ENCODE assay signal across 28 cellular contexts in the genomic region with DNA sequence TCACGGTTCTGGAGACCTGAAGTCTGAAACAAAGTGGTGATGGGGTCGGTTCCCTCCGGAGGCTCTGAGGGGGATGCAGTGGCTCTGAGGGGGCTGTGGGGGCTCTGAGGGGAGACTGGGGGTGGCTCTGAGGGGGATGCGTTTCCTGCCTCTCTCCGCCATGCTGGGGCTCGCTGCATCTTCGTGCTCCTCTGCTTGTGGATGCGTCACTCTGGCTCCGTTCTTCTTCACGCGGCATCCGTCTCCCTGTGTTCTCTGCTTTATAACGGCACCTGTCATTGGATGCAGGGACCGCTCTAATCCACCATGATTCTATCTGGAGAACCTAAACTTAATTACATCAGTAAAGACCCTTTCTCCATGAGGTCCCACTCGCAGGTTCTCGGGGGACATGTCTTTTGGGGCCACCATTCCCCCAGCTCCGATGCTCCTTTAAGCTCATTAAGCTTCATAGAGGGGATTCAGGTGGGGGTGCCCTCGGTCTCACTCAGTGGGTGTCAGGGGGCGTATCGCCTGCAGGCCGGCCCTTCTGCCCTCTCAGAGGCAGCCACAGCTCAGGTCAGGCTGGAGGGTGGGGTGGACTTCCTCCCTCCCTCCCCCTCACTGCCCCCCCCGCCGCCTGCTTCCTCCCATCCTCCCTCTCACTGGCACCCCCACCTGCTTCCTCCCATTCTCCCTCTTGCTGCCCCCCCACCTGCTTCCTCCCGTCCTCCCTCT. TPM values are rescaled to one million over a fixed set of nuclear protein-coding genes. Genes with fewer than 3 reads are reported as not detected.
DNase-seq lines count a peak whose midpoint lies in the region; ATAC-seq and TF ChIP-seq lines count a peak whose summit lies in the region.
"Had no signal": no experiment of that assay in that cellular context is flagged by ENCODE, and none has a peak within 500 bp of the region (broad histone marks: within the 10 kb centered on the region; RNA-seq: fewer than 3 reads in every experiment).

No MANE protein-coding gene starts in this region.

- POLR2A ChIA-PET in activated CD8-positive, alpha-beta T cell treated with anti-CD3 and anti-CD28 coated beads, Interleukin-2, amount 10 ng/mL, durations not matched to agents 7 days and 5 days (lab: Charles Lee), result no interaction called here
- POLR2A ChIA-PET in activated CD8-positive, alpha-beta T cell treated with anti-CD3 and anti-CD28 coated beads for 36 hours (lab: Charles Lee), result no interaction called here
- POLR2A ChIA-PET in activated B cell treated with CpG ODN at 0.5 μM for 24 hours (lab: Charles Lee), result no interaction called here

- TF ChIP-seq CTCF in activated CD8-positive, alpha-beta T cell treated with anti-CD3 and anti-CD28 coated beads for 36 hours (IDR thresholded peaks at IDR 0.05), result no peak
- TF ChIP-seq CTCF in DND-41 (IDR thresholded peaks at IDR 0.05; ENCODE audit: borderline replicate concordance, extremely low read depth, low read length, poor library complexity, severe bottlenecking), result no peak
- no peak for TF ChIP-seq CTCF in activated B cell treated with CpG ODN at 0.5 μM for 24 hours (IDR thresholded peaks at IDR 0.05)
- TF ChIP-seq CTCF in neural progenitor cell (IDR thresholded peaks at IDR 0.05), result no peak

- peak overlapping the region; percentile 43 for H3K27ac Mint-ChIP-seq in activated CD8-positive, alpha-beta T cell treated with anti-CD3 and anti-CD28 coated beads, Interleukin-2, amount 10 ng/mL, durations not matched to agents 7 days and 5 days
- no peak overlapping the region for H3K27ac Mint-ChIP-seq in activated CD8-positive, alpha-beta T cell treated with anti-CD3 and anti-CD28 coated beads for 36 hours
- H3K27ac Mint-ChIP-seq in activated B cell treated with CpG ODN at 0.5 μM for 24 hours (peak overlapping the region; percentile 50), neural progenitor cell (peak overlapping the region; percentile 43)

- intact Hi-C loops in activated CD8-positive, alpha-beta T cell treated with anti-CD3 and anti-CD28 coated beads for 36 hours (cut with micrococcal nuclease), result no loop called here
- intact Hi-C loops in activated B cell treated with CpG ODN at 0.5 μM for 24 hours (cut with micrococcal nuclease), result loop anchor here (10.0 kb wide), 2 partner anchors 1753 to 1863 kb away; a partner anchor contains a TSS

- H3K4me1 Mint-ChIP-seq in activated CD8-positive, alpha-beta T cell treated with anti-CD3 and anti-CD28 coated beads, Interleukin-2, amount 10 ng/mL, durations not matched to agents 7 days and 5 days (ENCODE audit: low read depth), result peaks cover 12% of the 10 kb centered on the region
- peaks cover 20% of the 10 kb centered on the region for H3K4me1 Mint-ChIP-seq in activated CD8-positive, alpha-beta T cell treated with anti-CD3 and anti-CD28 coated beads for 36 hours (ENCODE audit: low read depth)
- peaks cover 54% of the 10 kb centered on the region for H3K4me1 Mint-ChIP-seq in activated B cell treated with CpG ODN at 0.5 μM for 24 hours
- peaks cover 36% of the 10 kb centered on the region for H3K4me1 Mint-ChIP-seq in neural progenitor cell

- peaks cover 42% of the 10 kb centered on the region for H3K36me3 Mint-ChIP-seq in activated CD8-positive, alpha-beta T cell treated with anti-CD3 and anti-CD28 coated beads, Interleukin-2, amount 10 ng/mL, durations not matched to agents 7 days and 5 days (ENCODE audit: low read depth)
- peaks cover 40% of the 10 kb centered on the region for H3K36me3 Mint-ChIP-seq in activated CD8-positive, alpha-beta T cell treated with anti-CD3 and anti-CD28 coated beads for 36 hours (ENCODE audit: low read depth)
- H3K36me3 Mint-ChIP-seq in activated B cell treated with CpG ODN at 0.5 μM for 24 hours (ENCODE audit: low read depth) (peaks cover 60% of the 10 kb centered on the region), neural progenitor cell (peaks cover 7% of the 10 kb centered on the region)

- no peaks in the 10 kb centered on the region for H3K9me3 Mint-ChIP-seq in activated CD8-positive, alpha-beta T cell treated with anti-CD3 and anti-CD28 coated beads, Interleukin-2, amount 10 ng/mL, durations not matched to agents 7 days and 5 days (ENCODE audit: insufficient read depth)
- H3K9me3 Mint-ChIP-seq in activated CD8-positive, alpha-beta T cell treated with anti-CD3 and anti-CD28 coated beads for 36 hours, result peaks cover 1% of the 10 kb centered on the region
- H3K9me3 Mint-ChIP-seq in activated B cell treated with CpG ODN at 0.5 μM for 24 hours (no peaks in the 10 kb centered on the region), neural progenitor cell (peaks cover 22% of the 10 kb centered on the region)

- no peak for DNase-seq in activated CD8-positive, alpha-beta T cell treated with anti-CD3 and anti-CD28 coated beads, Interleukin-2, amount 10 ng/mL, durations not matched to agents 7 days and 5 days
- no peak for DNase-seq in activated CD8-positive, alpha-beta T cell treated with anti-CD3 and anti-CD28 coated beads for 36 hours
- no peak for DNase-seq in DND-41
- no peak for DNase-seq in activated B cell treated with CpG ODN at 0.5 μM for 24 hours
- DNase-seq in neural progenitor cell (ENCODE audit: low spot score), result no peak
- DNase-seq in occipital lobe (lab: John Stamatoyannopoulos, UW), result no peak
- DNase-seq: activated CD4-positive, alpha-beta T cell treated with anti-CD3 and anti-CD28 coated beads for 36 hours; activated effector memory CD4-positive, alpha-beta T cell treated with Interleukin-2 at 50 U/mL for 16 hours; DMS153; GF-D8; hypothalamus; islet precursor cell; KG1; NCI-H1694 treated with DMSO at 0.1 percent for 48 hours; stimulated activated CD8-positive, alpha-beta memory T cell treated with anti-CD3 and anti-CD28 coated beads, Interleukin-4, amount 100 ng/mL, for 48 hours had no signal

- ATAC-seq in activated CD8-positive, alpha-beta T cell treated with anti-CD3 and anti-CD28 coated beads, Interleukin-2, amount 10 ng/mL, durations not matched to agents 7 days and 5 days, result no peak
- ATAC-seq in activated CD8-positive, alpha-beta T cell treated with anti-CD3 and anti-CD28 coated beads for 36 hours, result no peak
- ATAC-seq in DND-41 (ENCODE audit: insufficient read depth, low read depth) (no peak), activated B cell treated with CpG ODN at 0.5 μM for 24 hours (ENCODE audit: low read depth) (no peak), GM18498 (IDR thresholded peaks at IDR 0.05; ENCODE audit: unreplicated experiment) (no peak), HG03039 (IDR thresholded peaks at IDR 0.05; ENCODE audit: unreplicated experiment) (no peak)
- ATAC-seq: activated CD4-positive, alpha-beta T cell treated with anti-CD3 and anti-CD28 coated beads for 36 hours; pancreas; right lobe of liver had no signal

- H3K9me3 ChIP-seq in DND-41 (ENCODE audit: insufficient read depth, low read length, severe bottlenecking) (no peaks in the 10 kb centered on the region), neural progenitor cell (ENCODE audit: low read depth) (no peaks in the 10 kb centered on the region)
- H3K9me3 ChIP-seq: pancreas, right lobe of liver, SJSA1, suprapubic skin, vagina had no signal

- H3K4me3 ChIP-seq in DND-41 (ENCODE audit: low read depth in 1 of 2, low read length in 2 of 2), result no peak overlapping the region
- no peak overlapping the region for H3K4me3 ChIP-seq in neural progenitor cell
- H3K4me3 ChIP-seq: cardiac muscle cell, lung, pancreas, right lobe of liver, SJSA1, suprapubic skin, vagina had no signal

- H3K4me3 Mint-ChIP-seq in activated CD8-positive, alpha-beta T cell treated with anti-CD3 and anti-CD28 coated beads, Interleukin-2, amount 10 ng/mL, durations not matched to agents 7 days and 5 days, result no peak overlapping the region
- no peak overlapping the region for H3K4me3 Mint-ChIP-seq in activated CD8-positive, alpha-beta T cell treated with anti-CD3 and anti-CD28 coated beads for 36 hours
- H3K4me3 Mint-ChIP-seq in activated B cell treated with CpG ODN at 0.5 μM for 24 hours, result no peak overlapping the region
- H3K4me3 Mint-ChIP-seq in neural progenitor cell, result peak overlapping the region; percentile 37
- H3K4me3 Mint-ChIP-seq: activated CD4-positive, alpha-beta T cell treated with anti-CD3 and anti-CD28 coated beads for 36 hours had no signal

- H4K20me1 ChIP-seq in DND-41 (ENCODE audit: insufficient read depth, low read length), result peaks cover 21% of the 10 kb centered on the region
- H4K20me1 ChIP-seq in neural progenitor cell (ENCODE audit: low read depth), result no peaks in the 10 kb centered on the region

- H3F3A ChIP-seq in neural progenitor cell (ENCODE audit: low read depth), result peaks cover 12% of the 10 kb centered on the region

- H3K27ac ChIP-seq in DND-41 (ENCODE audit: low read length), result peak overlapping the region; percentile 73
- H3K27ac ChIP-seq in neural progenitor cell, result no peak overlapping the region
- H3K27ac ChIP-seq: C4-2B, cardiac muscle cell, epithelial cell of prostate, pancreas, right lobe of liver, SJSA1, suprapubic skin, vagina had no signal

- H3K4me1 ChIP-seq in DND-41 (ENCODE audit: insufficient read depth, low read length), result peaks cover 60% of the 10 kb centered on the region
- H3K4me1 ChIP-seq in neural progenitor cell, result peaks cover 15% of the 10 kb centered on the region
- H3K4me1 ChIP-seq: SJSA1 had no signal

- H3K36me3 ChIP-seq in DND-41 (ENCODE audit: insufficient read depth, low read length), result peaks cover 24% of the 10 kb centered on the region; the same call in 1 of the 2 replicates
- H3K36me3 ChIP-seq in neural progenitor cell, result no peaks in the 10 kb centered on the region
- H3K36me3 ChIP-seq: cardiac muscle cell, pancreas, right lobe of liver, SJSA1, suprapubic skin, vagina had no signal

- H3K9ac ChIP-seq in DND-41 (ENCODE audit: low read depth, low read length) (no peak overlapping the region), neural progenitor cell (no peak overlapping the region)

- no peaks in the 10 kb centered on the region for H3K27me3 ChIP-seq in DND-41 (ENCODE audit: insufficient read depth, low read length, poor library complexity)
- H3K27me3 ChIP-seq in neural progenitor cell, result no peaks in the 10 kb centered on the region
- H3K27me3 ChIP-seq: cardiac muscle cell, dorsolateral prefrontal cortex, pancreas, right lobe of liver, suprapubic skin, vagina had no signal

- CTCF ChIA-PET in activated CD8-positive, alpha-beta T cell treated with anti-CD3 and anti-CD28 coated beads, Interleukin-2, amount 10 ng/mL, durations not matched to agents 7 days and 5 days (lab: Charles Lee), result no interaction called here
- CTCF ChIA-PET in activated CD8-positive, alpha-beta T cell treated with anti-CD3 and anti-CD28 coated beads for 36 hours (lab: Charles Lee), result no interaction called here
- CTCF ChIA-PET in activated B cell treated with CpG ODN at 0.5 μM for 24 hours (lab: Charles Lee), result no interaction called here

- H2AFZ ChIP-seq in DND-41 (ENCODE audit: low read depth, low read length) (no peak overlapping the region), neural progenitor cell (replicated peaks) (no peak overlapping the region)

- peaks cover 35% of the 10 kb centered on the region for H3K79me2 ChIP-seq in DND-41 (ENCODE audit: insufficient read depth, low read length)
- no peaks in the 10 kb centered on the region for H3K79me2 ChIP-seq in neural progenitor cell (ENCODE audit: low read depth)

- no peaks in the 10 kb centered on the region for H3K27me3 Mint-ChIP-seq in activated CD8-positive, alpha-beta T cell treated with anti-CD3 and anti-CD28 coated beads, Interleukin-2, amount 10 ng/mL, durations not matched to agents 7 days and 5 days (ENCODE audit: low read depth)
- H3K27me3 Mint-ChIP-seq in activated CD8-positive, alpha-beta T cell treated with anti-CD3 and anti-CD28 coated beads for 36 hours, result no peaks in the 10 kb centered on the region
- no peaks in the 10 kb centered on the region for H3K27me3 Mint-ChIP-seq in activated B cell treated with CpG ODN at 0.5 μM for 24 hours
- peaks cover 2% of the 10 kb centered on the region for H3K27me3 Mint-ChIP-seq in neural progenitor cell (ENCODE audit: insufficient read depth, low read depth)
- H3K27me3 Mint-ChIP-seq: activated CD4-positive, alpha-beta T cell treated with anti-CD3 and anti-CD28 coated beads for 36 hours had no signal

- H3K4me2 ChIP-seq in DND-41 (ENCODE audit: insufficient read depth, low read length), result no peak overlapping the region
- H3K4me2 ChIP-seq in neural progenitor cell, result no peak overlapping the region

RNA-seq across cellular contexts. Expression of a gene that starts 18.4 kb away (rescaled TPM):
- total RNA-seq in activated CD8-positive, alpha-beta T cell treated with anti-CD3 and anti-CD28 coated beads, Interleukin-2, amount 10 ng/mL, durations not matched to agents 7 days and 5 days, result not detected
- total RNA-seq in activated CD8-positive, alpha-beta T cell treated with anti-CD3 and anti-CD28 coated beads for 36 hours, result under 1 TPM; 0.22 to 0.29 TPM
- total RNA-seq in activated B cell treated with CpG ODN at 0.5 μM for 24 hours (0.12 TPM in 1 of 2 replicates, not detected in the other), neural progenitor cell (ENCODE audit: low replicate concordance) (not detected in 2 replicates), occipital lobe (2.5 TPM)
- total RNA-seq: cardiac muscle cell, fibroblast of villous mesenchyme, pancreas, right lobe of liver, SJSA1, suprapubic skin, vagina had no signal

RNA-seq across cellular contexts. Expression of a gene that starts 29.3 kb away (rescaled TPM):
- total RNA-seq in activated CD8-positive, alpha-beta T cell treated with anti-CD3 and anti-CD28 coated beads, Interleukin-2, amount 10 ng/mL, durations not matched to agents 7 days and 5 days, result 1 to 10 TPM; 2.4 to 2.5 TPM
- total RNA-seq in activated CD8-positive, alpha-beta T cell treated with anti-CD3 and anti-CD28 coated beads for 36 hours, result 10 to 100 TPM; 19.4 to 20.3 TPM
- total RNA-seq in activated B cell treated with CpG ODN at 0.5 μM for 24 hours, result 2.6 and 3.5 TPM in 2 replicates
- not detected in 2 replicates for total RNA-seq in neural progenitor cell (ENCODE audit: low replicate concordance)
- total RNA-seq in occipital lobe, result not detected
- total RNA-seq: cardiac muscle cell, fibroblast of villous mesenchyme, SJSA1, suprapubic skin had no signal
